ENCODE assay signal across 22 cellular contexts in genomic region chr2:229375241-229375640, GRCh38.
"Had no signal": no experiment of that assay in that cellular context is flagged by ENCODE, and none has a peak within 500 bp of the region (broad histone marks: within the 10 kb centered on the region; RNA-seq: fewer than 3 reads in every experiment).

No MANE protein-coding gene starts in this region.

- H3K9me3 Mint-ChIP-seq: activated B cell treated with CpG ODN at 0.5 μM for 24 hours, neural crest cell had no signal

- H3K36me3 Mint-ChIP-seq: activated naive CD4-positive, alpha-beta T cell treated with anti-CD3 and anti-CD28 coated beads, Interleukin-2, amount 50 U/mL, for 24 hours; stimulated activated memory B cell treated with anti-CD40 and anti-IgM and Interleukin-4, amounts not matched to agents 10 μg/mL and 1 μg/mL and 100 μg/mL, for 72 hours had no signal

- ATAC-seq: gastrocnemius medialis; naive thymus-derived CD4-positive, alpha-beta T cell; right lobe of liver; stimulated activated memory B cell treated with anti-CD40 and anti-IgM and Interleukin-4, amounts not matched to agents 10 μg/mL and 1 μg/mL and 100 μg/mL, for 72 hours; T-helper 17 cell had no signal

- DNase-seq: activated B cell treated with CpG ODN at 0.5 μM for 24 hours; activated CD4-positive, alpha-beta memory T cell treated with anti-CD3 and anti-CD28 coated beads, Interleukin-2, amount 10 ng/mL, durations not matched to agents 7 days and 5 days; activated CD4-positive, alpha-beta T cell treated with anti-CD3 and anti-CD28 coated beads for 48 hours; activated gamma-delta T cell; effector CD4-positive, alpha-beta T cell; gastrocnemius medialis; hippocampal formation; left ventricle myocardium inferior; naive thymus-derived CD4-positive, alpha-beta T cell; occipital lobe; right lobe of liver; small intestine; stimulated activated CD4-positive, alpha-beta T cell treated with anti-CD3 and anti-CD28 coated beads, Interleukin-2, amount 100 ng/mL, for 24 hours; SW 1271; T-helper 17 cell had no signal

- H3K27ac Mint-ChIP-seq: activated B cell treated with CpG ODN at 0.5 μM for 24 hours; activated CD4-positive, alpha-beta memory T cell treated with anti-CD3 and anti-CD28 coated beads, Interleukin-2, amount 10 ng/mL, durations not matched to agents 7 days and 5 days; activated naive CD4-positive, alpha-beta T cell treated with anti-CD3 and anti-CD28 coated beads, Interleukin-2, amount 50 U/mL, for 24 hours; dendritic cell treated with granulocyte-macrophage colony-stimulating factor and Interleukin-4, amounts not matched to agents 40 ng/mL and 50 ng/mL, for 4 days; naive thymus-derived CD4-positive, alpha-beta T cell; stimulated activated memory B cell treated with anti-CD40 and anti-IgM and Interleukin-4, amounts not matched to agents 10 μg/mL and 1 μg/mL and 100 μg/mL, for 72 hours; T-helper 17 cell; type B pancreatic cell had no signal

- H3K4me3 ChIP-seq: ascending aorta, gastrocnemius medialis, left ventricle myocardium inferior, right lobe of liver had no signal

- FAIRE-seq: endometrium, small intestine had no signal

- H3K4me1 Mint-ChIP-seq: activated B cell treated with CpG ODN at 0.5 μM for 24 hours; activated CD4-positive, alpha-beta memory T cell treated with anti-CD3 and anti-CD28 coated beads, Interleukin-2, amount 10 ng/mL, durations not matched to agents 7 days and 5 days; activated naive CD4-positive, alpha-beta T cell treated with anti-CD3 and anti-CD28 coated beads, Interleukin-2, amount 50 U/mL, for 24 hours; naive thymus-derived CD4-positive, alpha-beta T cell; neural crest cell; stimulated activated memory B cell treated with anti-CD40 and anti-IgM and Interleukin-4, amounts not matched to agents 10 μg/mL and 1 μg/mL and 100 μg/mL, for 72 hours; T-helper 17 cell had no signal

- H3K27me3 Mint-ChIP-seq: activated B cell treated with CpG ODN at 0.5 μM for 24 hours; activated CD4-positive, alpha-beta memory T cell treated with anti-CD3 and anti-CD28 coated beads, Interleukin-2, amount 10 ng/mL, durations not matched to agents 7 days and 5 days had no signal

- H3K4me3 Mint-ChIP-seq: activated B cell treated with CpG ODN at 0.5 μM for 24 hours; activated CD4-positive, alpha-beta memory T cell treated with anti-CD3 and anti-CD28 coated beads, Interleukin-2, amount 10 ng/mL, durations not matched to agents 7 days and 5 days; activated naive CD4-positive, alpha-beta T cell treated with anti-CD3 and anti-CD28 coated beads, Interleukin-2, amount 50 U/mL, for 24 hours; dendritic cell treated with granulocyte-macrophage colony-stimulating factor and Interleukin-4, amounts not matched to agents 40 ng/mL and 50 ng/mL, for 4 days; naive thymus-derived CD4-positive, alpha-beta T cell; neural crest cell; stimulated activated memory B cell treated with anti-CD40 and anti-IgM and Interleukin-4, amounts not matched to agents 10 μg/mL and 1 μg/mL and 100 μg/mL, for 72 hours; T-helper 17 cell; type B pancreatic cell had no signal
